12 cellular contexts compared by ENCODE assay signal in the genomic region with DNA sequence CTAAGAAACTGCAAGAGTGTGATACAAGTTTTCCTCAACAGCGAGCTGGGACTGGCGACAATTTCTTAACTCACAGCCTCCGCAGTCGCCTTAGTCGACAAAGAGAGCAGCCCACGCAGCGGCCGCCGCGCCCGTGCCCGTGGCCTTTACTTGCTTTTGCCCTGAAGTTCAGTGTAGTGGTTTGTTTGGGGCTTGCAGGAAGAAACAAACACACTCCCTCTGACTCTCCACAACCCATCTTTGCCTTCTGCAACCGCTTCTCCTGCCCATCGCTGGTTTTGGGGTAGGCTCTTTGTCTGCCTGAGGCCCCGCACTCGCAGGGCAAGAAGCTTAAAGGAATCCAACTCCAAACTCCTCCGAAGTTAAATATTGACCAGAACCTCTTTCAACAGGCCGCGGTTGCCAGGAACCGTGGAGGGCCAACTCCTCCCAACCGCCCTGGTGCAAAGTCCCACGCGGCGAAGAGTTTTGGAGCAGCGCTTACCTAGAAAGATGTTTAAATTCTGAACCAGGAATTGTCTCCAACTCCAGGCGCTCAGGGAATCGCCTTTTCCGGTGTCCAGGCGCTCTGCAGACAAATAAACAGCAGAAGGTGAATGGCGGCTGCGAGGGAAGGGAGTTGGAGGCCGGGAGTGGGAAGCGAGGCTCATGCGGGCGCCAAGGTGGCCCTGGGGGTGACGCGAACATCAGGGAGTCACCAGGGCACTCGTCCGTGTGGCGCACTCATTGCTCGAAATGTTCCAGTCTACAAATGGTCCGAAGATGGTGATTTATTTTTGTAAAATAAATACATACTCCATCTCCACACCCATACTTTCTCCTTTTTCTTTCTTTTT. TPM values are rescaled to one million over a fixed set of nuclear protein-coding genes. Genes with fewer than 3 reads are reported as not detected.
A peak's percentile ranks its signal among the peaks of the same experiment; 100 is the strongest.
DNase-seq lines count a peak whose midpoint lies in the region; ATAC-seq, FAIRE-seq and TF ChIP-seq lines count a peak whose summit lies in the region.
"Had no signal": no experiment of that assay in that cellular context is flagged by ENCODE, and none has a peak within 500 bp of the region (broad histone marks: within the 10 kb centered on the region; RNA-seq: fewer than 3 reads in every experiment).

No MANE protein-coding gene starts in this region.

- no peaks in the 10 kb centered on the region for H3K27me3 ChIP-seq in psoas muscle (ENCODE audit: insufficient read depth in 3 of 3, low read length in 2 of 3)
- H3K27me3 ChIP-seq: adrenal gland had no signal

- peak overlapping the region; percentile 88 for H3K27ac ChIP-seq in kidney (ENCODE audit: low read depth in 2 of 2, low read length in 2 of 2)
- H3K27ac ChIP-seq in psoas muscle = peak overlapping the region; percentile 44

- peaks cover 41 to 48% of the 10 kb centered on the region in 2 donors for H3K4me1 ChIP-seq in kidney (ENCODE audit: control insufficient read depth in 1 of 2, insufficient read depth in 1 of 2, low read depth in 1 of 2, low read length in 2 of 2)
- peaks cover 40% of the 10 kb centered on the region for H3K4me1 ChIP-seq in psoas muscle

- TF ChIP-seq CTCF in astrocyte of the cerebellum (IDR thresholded peaks at IDR 0.05; ENCODE audit: low read depth, low read length, missing control alignments) = no peak
- TF ChIP-seq CTCF in kidney (IDR thresholded peaks at IDR 0.05; ENCODE audit: borderline replicate concordance, extremely low read depth, insufficient read depth) = no peak
- no peak for TF ChIP-seq CTCF in psoas muscle (IDR thresholded peaks at IDR 0.05)

- no peak for FAIRE-seq in kidney (lab: Jason Lieb, UNC)
- FAIRE-seq: endometrium, urothelium cell line had no signal

- DNase-seq in DMS53 treated with DMSO at 0.1 percent for 48 hours (lab: John Stamatoyannopoulos, UW; ENCODE audit: unreplicated experiment) (peak; percentile 71), astrocyte of the cerebellum (ENCODE audit: low read depth) (no peak), kidney (peak; percentile 82), psoas muscle (no peak), T-helper 2 cell (no peak), medulla oblongata (ENCODE audit: extremely low spot score) (no peak), NOMO-1 (lab: John Stamatoyannopoulos, UW; ENCODE audit: unreplicated experiment in 2 of 2) (no peak)
- DNase-seq: NCI-H1930 had no signal

- H3K9me3 ChIP-seq in kidney (ENCODE audit: control insufficient read depth in 1 of 2, low read length in 2 of 2) = no peaks in the 10 kb centered on the region
- no peaks in the 10 kb centered on the region for H3K9me3 ChIP-seq in psoas muscle
- H3K9me3 ChIP-seq: adrenal gland had no signal

- H3K4me3 ChIP-seq in astrocyte of the cerebellum (ENCODE audit: low read depth, low read length) (peak overlapping the region; percentile 50), kidney (ENCODE audit: low read length in 2 of 2) (peak overlapping the region; percentile 70 to 75), psoas muscle (peak overlapping the region; percentile 1)

- 80 to 82% (median 80%) methylated on average over 41 to 42 of the region's 42 CpGs for WGBS in psoas muscle, 3 donors

- H3K36me3 ChIP-seq in kidney (ENCODE audit: control insufficient read depth in 1 of 2, insufficient read depth in 2 of 2, low read length in 2 of 2) = no peaks in the 10 kb centered on the region
- H3K36me3 ChIP-seq in psoas muscle (ENCODE audit: insufficient read depth in 1 of 2, low read depth in 1 of 2) = peaks cover 0 to 14% of the 10 kb centered on the region in 2 donors
- H3K36me3 ChIP-seq: adrenal gland had no signal

- intact Hi-C loops in kidney (cut with DNase I) (no loop called here), psoas muscle (cut with DNase I) (no loop called here)

- in situ Hi-C loops in astrocyte of the cerebellum (cut with HindIII; ENCODE audit: low sequenced_read_pairs) = no loop called here

- H3K9ac ChIP-seq in kidney (ENCODE audit: low read length in 2 of 2) = peak overlapping the region; percentile 61 to 81

- ATAC-seq in psoas muscle (no peak), HG03097 (IDR thresholded peaks at IDR 0.05; ENCODE audit: low FRiP score, unreplicated experiment) (no peak)

RNA-seq across cellular contexts. Expression of a gene that starts 8.3 kb away (rescaled TPM):
- total RNA-seq in kidney (11.2 TPM), psoas muscle (10 to 100 TPM in 2 of 4 donors, 1 to 10 TPM in 2; 7.2 to 11.5 (median 9.1) TPM)
- polyA plus RNA-seq in kidney (ENCODE audit: insufficient read depth, low read depth, low replicate concordance) (13.0 TPM), psoas muscle (10 to 100 TPM in 2 of 3 donors, 1 to 10 TPM in 1; 6.8 to 20.8 (median 12.5) TPM)

RNA-seq across cellular contexts. Expression of a gene that starts 19.8 kb away (rescaled TPM):
- 2.9 TPM for total RNA-seq in kidney
- polyA plus RNA-seq in kidney (ENCODE audit: insufficient read depth, low read depth, low replicate concordance) = 1.3 TPM
- total RNA-seq in psoas muscle = 1 to 10 TPM in 1 of 4 donors, under 1 TPM in 3; 0.17 to 1.1 (median 0.53) TPM
- under 1 TPM; 0.23 to 0.42 (median 0.29) TPM for polyA plus RNA-seq in psoas muscle

RNA-seq across cellular contexts. Expression of a gene that starts 21.2 kb away (rescaled TPM):
- total RNA-seq in kidney (38.0 TPM), psoas muscle (10 to 100 TPM in 1 of 4 donors, 1 to 10 TPM in 3; 4.7 to 18.8 (median 8.1) TPM)
- polyA plus RNA-seq in kidney (ENCODE audit: insufficient read depth, low read depth, low replicate concordance) (19.4 TPM), psoas muscle (1 to 10 TPM; 2.6 to 7.6 (median 4.6) TPM)

RNA-seq across cellular contexts. Expression of a gene that starts 25.3 kb away (rescaled TPM):
- total RNA-seq in kidney (22.0 TPM), psoas muscle (1 to 10 TPM; 2.5 to 3.7 (median 3.1) TPM)
- polyA plus RNA-seq in kidney (ENCODE audit: insufficient read depth, low read depth, low replicate concordance) (1.1 TPM), psoas muscle (1 to 10 TPM in 2 of 3 donors, under 1 TPM in 1; 0.64 to 3.2 (median 1.5) TPM)

RNA-seq across cellular contexts. Expression of a gene that starts 26.5 kb away (rescaled TPM):
- total RNA-seq in kidney (2.4 TPM), psoas muscle (under 1 TPM in 2 of 4 donors, not detected in 2; 0.17 to 0.21 TPM)
- polyA plus RNA-seq in kidney (ENCODE audit: insufficient read depth, low read depth, low replicate concordance) (1.1 TPM), psoas muscle (under 1 TPM; 0.03 to 0.22 (median 0.22) TPM)

Comparison
In these comparisons a context has a peak if more than half of its experiments do, and no peak if none do; other contexts are left out.
1. DNase-seq: peak in DMS53 treated with DMSO at 0.1 percent for 48 hours (single experiment) and kidney (single experiment); none in astrocyte of the cerebellum (single experiment), psoas muscle (0 of 2), T-helper 2 cell (0 of 5), medulla oblongata (single experiment) and NOMO-1 (0 of 2).
2. H3K4me3 ChIP-seq: peak in every context shown above with its lines; median percentile 72 in kidney; 50 in astrocyte of the cerebellum; 1 in psoas muscle.